In the genomic region with DNA sequence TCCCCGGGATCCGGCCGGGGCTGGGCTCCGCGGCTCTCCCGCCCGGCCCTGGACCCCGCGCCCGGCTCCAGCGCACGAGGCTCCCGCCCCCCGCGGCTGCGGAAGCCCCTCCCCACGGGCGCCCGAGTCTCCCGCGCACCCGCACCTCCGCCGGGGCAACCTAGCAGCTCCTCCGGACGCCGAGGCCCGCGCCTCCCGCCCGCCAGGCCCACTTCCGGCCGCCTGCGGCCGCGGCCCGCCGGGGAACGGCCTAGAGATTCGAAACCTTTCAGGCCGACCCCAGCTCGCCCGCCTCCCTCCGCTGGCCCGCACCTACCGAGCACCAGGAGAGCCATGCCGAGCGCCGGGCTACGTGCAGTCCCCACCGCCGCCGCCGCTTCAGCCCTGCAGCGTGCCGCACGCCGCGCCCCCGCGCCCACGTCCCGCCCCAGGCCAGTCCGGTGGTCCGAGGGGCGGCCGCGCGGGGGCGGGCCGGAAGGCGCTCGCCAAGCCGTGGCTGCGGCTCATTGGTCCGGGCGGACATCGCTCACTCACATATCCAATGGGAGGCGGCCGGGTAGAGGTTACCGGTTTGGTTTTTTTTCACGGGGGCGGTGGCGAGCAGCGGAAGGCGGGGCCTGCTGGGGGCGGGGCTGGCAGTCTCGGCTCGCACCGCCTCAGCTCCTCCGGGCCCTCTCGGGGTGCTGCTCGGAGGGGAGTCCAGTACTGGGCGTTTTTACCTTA, we compare ENCODE assay signal across 1 cellular context.
TF ChIP-seq lines count a peak whose summit lies in the region.

PDIA6 (minus strand) TSS at position 424 of the 723 bp plus-strand sequence; CDS start at position 335, 89 bp downstream.

TF ChIP-seq in HepG2, 621 proteins besides CTCF, POLR2A, EP300 and RAD21 (continued from another document and continues in another):
- TF ChIP-seq, protein P1, sequence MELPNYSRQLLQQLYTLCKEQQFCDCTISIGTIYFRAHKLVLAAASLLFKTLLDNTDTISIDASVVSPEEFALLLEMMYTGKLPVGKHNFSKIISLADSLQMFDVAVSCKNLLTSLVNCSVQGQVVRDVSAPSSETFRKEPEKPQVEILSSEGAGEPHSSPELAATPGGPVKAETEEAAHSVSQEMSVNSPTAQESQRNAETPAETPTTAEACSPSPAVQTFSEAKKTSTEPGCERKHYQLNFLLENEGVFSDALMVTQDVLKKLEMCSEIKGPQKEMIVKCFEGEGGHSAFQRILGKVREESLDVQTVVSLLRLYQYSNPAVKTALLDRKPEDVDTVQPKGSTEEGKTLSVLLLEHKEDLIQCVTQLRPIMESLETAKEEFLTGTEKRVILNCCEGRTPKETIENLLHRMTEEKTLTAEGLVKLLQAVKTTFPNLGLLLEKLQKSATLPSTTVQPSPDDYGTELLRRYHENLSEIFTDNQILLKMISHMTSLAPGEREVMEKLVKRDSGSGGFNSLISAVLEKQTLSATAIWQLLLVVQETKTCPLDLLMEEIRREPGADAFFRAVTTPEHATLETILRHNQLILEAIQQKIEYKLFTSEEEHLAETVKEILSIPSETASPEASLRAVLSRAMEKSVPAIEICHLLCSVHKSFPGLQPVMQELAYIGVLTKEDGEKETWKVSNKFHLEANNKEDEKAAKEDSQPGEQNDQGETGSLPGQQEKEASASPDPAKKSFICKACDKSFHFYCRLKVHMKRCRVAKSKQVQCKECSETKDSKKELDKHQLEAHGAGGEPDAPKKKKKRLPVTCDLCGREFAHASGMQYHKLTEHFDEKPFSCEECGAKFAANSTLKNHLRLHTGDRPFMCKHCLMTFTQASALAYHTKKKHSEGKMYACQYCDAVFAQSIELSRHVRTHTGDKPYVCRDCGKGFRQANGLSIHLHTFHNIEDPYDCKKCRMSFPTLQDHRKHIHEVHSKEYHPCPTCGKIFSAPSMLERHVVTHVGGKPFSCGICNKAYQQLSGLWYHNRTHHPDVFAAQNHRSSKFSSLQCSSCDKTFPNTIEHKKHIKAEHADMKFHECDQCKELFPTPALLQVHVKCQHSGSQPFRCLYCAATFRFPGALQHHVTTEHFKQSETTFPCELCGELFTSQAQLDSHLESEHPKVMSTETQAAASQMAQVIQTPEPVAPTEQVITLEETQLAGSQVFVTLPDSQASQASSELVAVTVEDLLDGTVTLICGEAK (IDR thresholded peaks at IDR 0.05) = no peak
- TF ChIP-seq, protein P1 (CRISPR knock-in tag; IDR thresholded peaks at IDR 0.05) = 0 out of 2 replicates have a peak, but pooled peaks have one; percentile 13
- TF ChIP-seq SNRNP70 (IDR thresholded peaks at IDR 0.05; ENCODE audit: low read depth, low read length) (no peak), TGIF2 (CRISPR knock-in tag; IDR thresholded peaks at IDR 0.05) (no peak), FOXM1 (CRISPR knock-in tag; IDR thresholded peaks at IDR 0.05) (no peak), FOXK2 (IDR thresholded peaks at IDR 0.05) (no peak), KDM1A (CRISPR knock-in tag; IDR thresholded peaks at IDR 0.05) (no peak), BATF2 (CRISPR knock-in tag; IDR thresholded peaks at IDR 0.05) (no peak; the same call in 1 of the 2 replicates), ZNF160 (CRISPR knock-in tag; IDR thresholded peaks at IDR 0.05) (no peak), PATZ1 (CRISPR knock-in tag; IDR thresholded peaks at IDR 0.05) (peak; percentile 72; the same call in 1 of the 2 replicates), YEATS2 (CRISPR knock-in tag; IDR thresholded peaks at IDR 0.05; ENCODE audit: borderline replicate concordance) (peak; percentile 58; the same call in 1 of the 2 replicates), SIX1 (CRISPR knock-in tag; IDR thresholded peaks at IDR 0.05; ENCODE audit: borderline replicate concordance) (no peak), ZNF841 (CRISPR knock-in tag; IDR thresholded peaks at IDR 0.05; ENCODE audit: borderline replicate concordance) (0 out of 2 replicates have a peak, but pooled peaks have one; percentile 66), ZFP36L2 (CRISPR knock-in tag; IDR thresholded peaks at IDR 0.05) (no peak), ZNF260 (CRISPR knock-in tag; IDR thresholded peaks at IDR 0.05; ENCODE audit: borderline replicate concordance, low read depth) (no peak), TRIM24 (CRISPR knock-in tag; IDR thresholded peaks at IDR 0.05) (no peak), ZNF292 (CRISPR knock-in tag; IDR thresholded peaks at IDR 0.05; ENCODE audit: borderline replicate concordance, low read depth) (no peak), RELA (CRISPR knock-in tag; IDR thresholded peaks at IDR 0.05) (no peak), NR2F1 (CRISPR knock-in tag; IDR thresholded peaks at IDR 0.05) (no peak), ESRRA (CRISPR knock-in tag; IDR thresholded peaks at IDR 0.05; ENCODE audit: low read depth) (no peak), HOXD1 (CRISPR knock-in tag; IDR thresholded peaks at IDR 0.05) (no peak), ZNF879 (CRISPR knock-in tag; IDR thresholded peaks at IDR 0.05) (no peak), ZNF496 (CRISPR knock-in tag; IDR thresholded peaks at IDR 0.05; ENCODE audit: insufficient replicate concordance) (no peak), ZNF788 (CRISPR knock-in tag; IDR thresholded peaks at IDR 0.05; ENCODE audit: borderline replicate concordance) (no peak), AKAP8 (CRISPR knock-in tag; IDR thresholded peaks at IDR 0.05) (no peak), TCF7 (IDR thresholded peaks at IDR 0.05; ENCODE audit: low read depth) (no peak), NR2F6 (IDR thresholded peaks at IDR 0.05) (no peak), NR2F6 (CRISPR knock-in tag; IDR thresholded peaks at IDR 0.05) (no peak), SIN3A (IDR thresholded peaks at IDR 0.05; ENCODE audit: borderline replicate concordance, low read depth, low read length) (peak; percentile 37), ZNF589 (CRISPR knock-in tag; conservative IDR thresholded peaks at IDR 0.05) (0 out of 2 replicates have a peak, but pooled peaks have one; percentile 0), ONECUT2 (CRISPR knock-in tag; IDR thresholded peaks at IDR 0.05) (no peak), XRCC5 (optimal IDR thresholded peaks at IDR 0.05; ENCODE audit: low read length) (no peak), ZBTB26 (CRISPR knock-in tag; IDR thresholded peaks at IDR 0.05; ENCODE audit: borderline replicate concordance) (no peak)
- TF ChIP-seq, protein P2, sequence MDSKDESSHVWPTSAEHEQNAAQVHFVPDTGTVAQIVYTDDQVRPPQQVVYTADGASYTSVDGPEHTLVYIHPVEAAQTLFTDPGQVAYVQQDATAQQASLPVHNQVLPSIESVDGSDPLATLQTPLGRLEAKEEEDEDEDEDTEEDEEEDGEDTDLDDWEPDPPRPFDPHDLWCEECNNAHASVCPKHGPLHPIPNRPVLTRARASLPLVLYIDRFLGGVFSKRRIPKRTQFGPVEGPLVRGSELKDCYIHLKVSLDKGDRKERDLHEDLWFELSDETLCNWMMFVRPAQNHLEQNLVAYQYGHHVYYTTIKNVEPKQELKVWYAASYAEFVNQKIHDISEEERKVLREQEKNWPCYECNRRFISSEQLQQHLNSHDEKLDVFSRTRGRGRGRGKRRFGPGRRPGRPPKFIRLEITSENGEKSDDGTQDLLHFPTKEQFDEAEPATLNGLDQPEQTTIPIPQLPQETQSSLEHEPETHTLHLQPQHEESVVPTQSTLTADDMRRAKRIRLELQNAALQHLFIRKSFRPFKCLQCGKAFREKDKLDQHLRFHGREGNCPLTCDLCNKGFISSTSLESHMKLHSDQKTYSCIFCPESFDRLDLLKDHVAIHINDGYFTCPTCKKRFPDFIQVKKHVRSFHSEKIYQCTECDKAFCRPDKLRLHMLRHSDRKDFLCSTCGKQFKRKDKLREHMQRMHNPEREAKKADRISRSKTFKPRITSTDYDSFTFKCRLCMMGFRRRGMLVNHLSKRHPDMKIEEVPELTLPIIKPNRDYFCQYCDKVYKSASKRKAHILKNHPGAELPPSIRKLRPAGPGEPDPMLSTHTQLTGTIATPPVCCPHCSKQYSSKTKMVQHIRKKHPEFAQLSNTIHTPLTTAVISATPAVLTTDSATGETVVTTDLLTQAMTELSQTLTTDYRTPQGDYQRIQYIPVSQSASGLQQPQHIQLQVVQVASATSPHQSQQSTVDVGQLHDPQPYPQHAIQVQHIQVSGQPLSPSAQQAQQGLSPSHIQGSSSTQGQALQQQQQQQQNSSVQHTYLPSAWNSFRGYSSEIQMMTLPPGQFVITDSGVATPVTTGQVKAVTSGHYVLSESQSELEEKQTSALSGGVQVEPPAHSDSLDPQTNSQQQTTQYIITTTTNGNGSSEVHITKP (CRISPR knock-in tag; IDR thresholded peaks at IDR 0.05; ENCODE audit: low read depth) = no peak
- TF ChIP-seq, protein P3, sequence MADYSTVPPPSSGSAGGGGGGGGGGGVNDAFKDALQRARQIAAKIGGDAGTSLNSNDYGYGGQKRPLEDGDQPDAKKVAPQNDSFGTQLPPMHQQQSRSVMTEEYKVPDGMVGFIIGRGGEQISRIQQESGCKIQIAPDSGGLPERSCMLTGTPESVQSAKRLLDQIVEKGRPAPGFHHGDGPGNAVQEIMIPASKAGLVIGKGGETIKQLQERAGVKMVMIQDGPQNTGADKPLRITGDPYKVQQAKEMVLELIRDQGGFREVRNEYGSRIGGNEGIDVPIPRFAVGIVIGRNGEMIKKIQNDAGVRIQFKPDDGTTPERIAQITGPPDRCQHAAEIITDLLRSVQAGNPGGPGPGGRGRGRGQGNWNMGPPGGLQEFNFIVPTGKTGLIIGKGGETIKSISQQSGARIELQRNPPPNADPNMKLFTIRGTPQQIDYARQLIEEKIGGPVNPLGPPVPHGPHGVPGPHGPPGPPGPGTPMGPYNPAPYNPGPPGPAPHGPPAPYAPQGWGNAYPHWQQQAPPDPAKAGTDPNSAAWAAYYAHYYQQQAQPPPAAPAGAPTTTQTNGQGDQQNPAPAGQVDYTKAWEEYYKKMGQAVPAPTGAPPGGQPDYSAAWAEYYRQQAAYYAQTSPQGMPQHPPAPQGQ (CRISPR knock-in tag; IDR thresholded peaks at IDR 0.05; ENCODE audit: borderline replicate concordance) = no peak
- TF ChIP-seq, protein P4, sequence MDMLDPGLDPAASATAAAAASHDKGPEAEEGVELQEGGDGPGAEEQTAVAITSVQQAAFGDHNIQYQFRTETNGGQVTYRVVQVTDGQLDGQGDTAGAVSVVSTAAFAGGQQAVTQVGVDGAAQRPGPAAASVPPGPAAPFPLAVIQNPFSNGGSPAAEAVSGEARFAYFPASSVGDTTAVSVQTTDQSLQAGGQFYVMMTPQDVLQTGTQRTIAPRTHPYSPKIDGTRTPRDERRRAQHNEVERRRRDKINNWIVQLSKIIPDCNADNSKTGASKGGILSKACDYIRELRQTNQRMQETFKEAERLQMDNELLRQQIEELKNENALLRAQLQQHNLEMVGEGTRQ (IDR thresholded peaks at IDR 0.05; ENCODE audit: low read depth, low read length) = no peak
- TF ChIP-seq, protein P4 (CRISPR knock-in tag; IDR thresholded peaks at IDR 0.05; ENCODE audit: borderline replicate concordance) = no peak
